Comparison of ENCODE assay signal across 6 cellular contexts in the genomic region with DNA sequence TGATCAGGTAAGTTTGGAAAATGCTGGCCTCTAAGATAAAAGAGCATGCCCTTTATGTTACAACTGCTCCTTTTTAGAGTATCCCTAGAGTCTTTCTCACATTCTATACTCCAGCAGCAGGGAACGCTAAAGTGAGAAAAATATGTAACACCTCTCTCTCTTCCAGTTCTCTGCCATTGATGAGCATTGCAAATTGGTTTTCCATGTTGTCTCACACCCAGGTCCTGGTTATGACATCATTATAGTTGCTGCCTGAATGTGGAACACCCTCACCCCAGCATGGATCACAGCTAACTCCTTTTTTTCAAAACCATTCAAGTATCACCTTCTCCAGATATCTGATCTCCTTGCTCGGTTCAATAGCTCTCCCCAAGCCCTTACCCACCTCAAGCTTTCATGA.
"Had no signal": no experiment of that assay in that cellular context is flagged by ENCODE, and none has a peak within 500 bp of the region (broad histone marks: within the 10 kb centered on the region; RNA-seq: fewer than 3 reads in every experiment).

No MANE protein-coding gene starts in this region.

- H3K27ac ChIP-seq: HL-60 had no signal

- H3K4me3 ChIP-seq: K562 had no signal

- ATAC-seq: K562 had no signal

- FAIRE-seq: HTR-8/SVneo, K562 had no signal

- DNase-seq: IMR-90, KBM-7, KG1 had no signal
